ENCODE assay signal across 15 cellular contexts in the genomic region with DNA sequence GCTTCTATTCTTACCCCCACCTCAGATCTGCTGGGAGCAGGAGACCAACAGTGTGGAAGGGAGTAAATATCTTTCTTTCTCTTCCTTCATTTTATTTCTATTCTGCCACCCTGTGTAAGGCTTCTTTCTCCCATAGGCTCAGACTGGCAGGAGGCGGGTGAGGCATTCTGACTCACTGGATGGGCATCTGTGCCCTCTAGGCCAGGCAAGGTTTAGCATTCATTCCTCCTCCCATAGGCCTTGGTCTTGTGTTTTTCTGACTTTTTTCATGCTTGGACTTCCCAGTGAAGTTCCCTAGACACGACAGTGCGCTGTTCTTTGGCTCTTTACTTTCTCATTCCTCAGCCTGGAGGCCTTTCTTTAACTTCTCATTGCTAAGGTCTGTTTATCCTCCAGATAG.
A peak's percentile ranks its signal among the peaks of the same experiment; 100 is the strongest.
DNase-seq lines count a peak whose midpoint lies in the region; ATAC-seq and TF ChIP-seq lines count a peak whose summit lies in the region.
"Had no signal": no experiment of that assay in that cellular context is flagged by ENCODE, and none has a peak within 500 bp of the region (broad histone marks: within the 10 kb centered on the region; RNA-seq: fewer than 3 reads in every experiment).

No MANE protein-coding gene starts in this region.

- intact Hi-C loops in sciatic nerve (cut with DNase I) (no loop called here), psoas muscle (cut with DNase I) (no loop called here)

- no peak overlapping the region for H3K9ac ChIP-seq in adipocyte (ENCODE audit: low read length)

- no peak for ATAC-seq in sciatic nerve
- ATAC-seq in psoas muscle, result no peak

- peak; percentile 76 for DNase-seq in A172 (ENCODE audit: low spot score)
- peak; percentile 77 for DNase-seq in HPDE6-E6E7 (ENCODE audit: extremely low spot score)
- DNase-seq in adipocyte (ENCODE audit: low read depth), result peak; percentile 72
- peak; percentile 10 for DNase-seq in hepatic stellate cell (ENCODE audit: low spot score)
- DNase-seq in sciatic nerve (ENCODE audit: low spot score), result no peak
- no peak for DNase-seq in psoas muscle
- DNase-seq in NCI-H146 (lab: John Stamatoyannopoulos, UW), result no peak
- DNase-seq in C1 segment of cervical spinal cord (lab: John Stamatoyannopoulos, UW), result no peak
- DNase-seq: activated CD8-positive, alpha-beta memory T cell treated with anti-CD3 and anti-CD28 coated beads for 24 hours; activated naive CD8-positive, alpha-beta T cell treated with anti-CD3 and anti-CD28 coated beads for 36 hours; effector memory CD4-positive, alpha-beta T cell; GF-D8; KG1; NCI-H524 treated with DMSO at 0.1 percent for 48 hours; T-helper 1 cell had no signal

- no peak overlapping the region for H3K27ac ChIP-seq in psoas muscle

- no peaks in the 10 kb centered on the region for H3K36me3 ChIP-seq in adipocyte (ENCODE audit: control insufficient read depth, insufficient read depth, low read length, severe bottlenecking)
- peaks cover 0 to 4% of the 10 kb centered on the region in 2 donors for H3K36me3 ChIP-seq in psoas muscle (ENCODE audit: insufficient read depth in 1 of 2, low read depth in 1 of 2)

- WGBS in psoas muscle, 3 donors, result 88 to 94% (median 92%) methylated on average over 3 of the region's 3 CpGs

- no peak for TF ChIP-seq CTCF in psoas muscle (IDR thresholded peaks at IDR 0.05)

- no peaks in the 10 kb centered on the region for H3K27me3 ChIP-seq in adipocyte (replicated peaks; ENCODE audit: control insufficient read depth, insufficient read depth, low read length)
- no peaks in the 10 kb centered on the region for H3K27me3 ChIP-seq in psoas muscle (ENCODE audit: insufficient read depth in 3 of 3, low read length in 2 of 3)

- H3K4me1 ChIP-seq in adipocyte (ENCODE audit: control insufficient read depth, insufficient read depth, low read length), result peaks cover 27% of the 10 kb centered on the region
- no peaks in the 10 kb centered on the region for H3K4me1 ChIP-seq in psoas muscle

- H3K4me3 ChIP-seq in adipocyte (ENCODE audit: low read length), result no peak overlapping the region
- no peak overlapping the region for H3K4me3 ChIP-seq in psoas muscle

- no peaks in the 10 kb centered on the region for H3K9me3 ChIP-seq in adipocyte (ENCODE audit: control insufficient read depth, low read length)
- H3K9me3 ChIP-seq in psoas muscle, result no peaks in the 10 kb centered on the region

Comparison
In these comparisons a context has a peak if more than half of its experiments do, and no peak if none do; other contexts are left out.
1. DNase-seq: peak in A172 (single experiment), HPDE6-E6E7 (single experiment), adipocyte (single experiment) and hepatic stellate cell (single experiment); none in sciatic nerve (single experiment), psoas muscle (0 of 2), NCI-H146 (single experiment) and C1 segment of cervical spinal cord (0 of 14).